In genomic region chr21:43829575-43830119, GRCh38 we compare ENCODE assay signal across 1 cellular context.
TF ChIP-seq lines count a peak whose summit lies in the region.

No MANE protein-coding gene starts in this region.

TF ChIP-seq in IMR-90, 13 proteins besides CTCF, POLR2A, EP300 and RAD21:
- no peak for TF ChIP-seq MXI1 (IDR thresholded peaks at IDR 0.05; ENCODE audit: borderline replicate concordance, low read depth, low read length)
- TF ChIP-seq BHLHE40 (IDR thresholded peaks at IDR 0.05; ENCODE audit: low read depth, low read length): no peak
- TF ChIP-seq FOS (IDR thresholded peaks at IDR 0.05; ENCODE audit: low read depth, low read length): no peak
- TF ChIP-seq RCOR1 (IDR thresholded peaks at IDR 0.05; ENCODE audit: insufficient replicate concordance, low read length): no peak
- TF ChIP-seq MAFK (IDR thresholded peaks at IDR 0.05; ENCODE audit: low read depth, low read length): no peak
- TF ChIP-seq MAZ (IDR thresholded peaks at IDR 0.05; ENCODE audit: borderline replicate concordance, low read depth, low read length): no peak
- TF ChIP-seq NFE2L2 (IDR thresholded peaks at IDR 0.05; ENCODE audit: low read depth, low read length): no peak
- no peak for TF ChIP-seq RFX5 (IDR thresholded peaks at IDR 0.05; ENCODE audit: low read depth, low read length)
- no peak for TF ChIP-seq CEBPB (IDR thresholded peaks at IDR 0.05; ENCODE audit: low read depth, low read length)
- TF ChIP-seq ELK1 (IDR thresholded peaks at IDR 0.05; ENCODE audit: borderline replicate concordance, low read depth, low read length): no peak
- no peak for TF ChIP-seq CHD1 (IDR thresholded peaks at IDR 0.05; ENCODE audit: low read depth, low read length)
- no peak for TF ChIP-seq SMC3 (IDR thresholded peaks at IDR 0.05; ENCODE audit: low read depth, low read length)
- no peak for TF ChIP-seq USF2 (IDR thresholded peaks at IDR 0.05; ENCODE audit: low read depth, low read length)
